ENCODE assay signal across 23 cellular contexts in the genomic region with DNA sequence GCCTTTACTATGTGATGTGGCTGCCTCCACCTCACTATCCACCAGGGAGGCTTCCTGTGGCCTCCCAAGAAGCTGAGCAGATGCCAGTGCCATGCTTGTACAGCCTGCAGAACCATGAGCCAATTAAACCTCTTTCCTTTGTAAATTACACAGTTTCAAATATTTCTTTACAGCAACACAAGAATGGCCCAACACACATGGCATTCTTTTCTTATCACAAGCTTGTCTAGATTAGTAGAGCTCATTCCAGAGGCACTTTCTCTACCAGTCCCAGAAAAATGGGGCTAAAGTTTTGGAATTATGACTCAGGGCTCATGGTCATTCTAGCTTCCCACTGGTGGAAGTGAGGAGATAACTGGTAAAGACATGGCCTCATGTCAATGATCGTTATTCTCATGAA.
A peak's percentile ranks its signal among the peaks of the same experiment; 100 is the strongest.
DNase-seq lines count a peak whose midpoint lies in the region; ATAC-seq, FAIRE-seq and TF ChIP-seq lines count a peak whose summit lies in the region.
"Had no signal": no experiment of that assay in that cellular context is flagged by ENCODE, and none has a peak within 500 bp of the region (broad histone marks: within the 10 kb centered on the region; RNA-seq: fewer than 3 reads in every experiment).

No MANE protein-coding gene starts in this region.

- H3K4me3 ChIP-seq in Caco-2 (ENCODE audit: low read depth, low read length) (no peak overlapping the region), astrocyte (ENCODE audit: insufficient read depth, low read depth, low read length) (no peak overlapping the region), fibroblast of the aortic adventitia (ENCODE audit: low read depth, low read length) (no peak overlapping the region), right cardiac atrium (ENCODE audit: low read length) (no peak overlapping the region)
- H3K4me3 ChIP-seq: BLaER1, GM23248 had no signal

- DNase-seq in Caco-2 (no peak), astrocyte (ENCODE audit: low read depth) (peak; percentile 45), fibroblast of the aortic adventitia (ENCODE audit: low read depth) (peak; percentile 65), progenitor cell of endocrine pancreas (ENCODE audit: low spot score, unreplicated experiment) (no peak), right cardiac atrium (no peak), DMS153 treated with DMSO at 0.1 percent for 48 hours (lab: John Stamatoyannopoulos, UW; ENCODE audit: unreplicated experiment) (no peak), NCI-H2171 (lab: John Stamatoyannopoulos, UW) (no peak)
- DNase-seq: Calu3; CD4-positive, CD25-positive, alpha-beta regulatory T cell; CD8-positive, alpha-beta T cell; DND-41; GM23248; H7 had no signal

- H2AFZ ChIP-seq in astrocyte (ENCODE audit: low read depth, low read length) = no peak overlapping the region
- H2AFZ ChIP-seq: GM23248 had no signal

- WGBS in right cardiac atrium = 89% methylated on average over 1 of the region's 1 CpG

- H3K4me2 ChIP-seq in astrocyte (ENCODE audit: low read length) = no peak overlapping the region
- H3K4me2 ChIP-seq: BLaER1 had no signal

- H3K27ac ChIP-seq in astrocyte (ENCODE audit: low read depth, low read length) (no peak overlapping the region), right cardiac atrium (ENCODE audit: low read length) (no peak overlapping the region)
- H3K27ac ChIP-seq: 22Rv1, BLaER1, C4-2B, GM23248 had no signal

- H3K36me3 Mint-ChIP-seq in Caco-2 (ENCODE audit: insufficient read depth, unreplicated experiment) (peaks cover 2% of the 10 kb centered on the region), astrocyte (ENCODE audit: low read depth, unreplicated experiment) (no peaks in the 10 kb centered on the region), progenitor cell of endocrine pancreas (ENCODE audit: insufficient read depth) (peaks cover 2% of the 10 kb centered on the region)
- H3K36me3 Mint-ChIP-seq: CD4-positive, CD25-positive, alpha-beta regulatory T cell; CD8-positive, alpha-beta T cell had no signal

- H3K27me3 Mint-ChIP-seq in Caco-2 (ENCODE audit: insufficient read depth, unreplicated experiment) (no peaks in the 10 kb centered on the region), astrocyte (ENCODE audit: low read depth, unreplicated experiment) (no peaks in the 10 kb centered on the region), progenitor cell of endocrine pancreas (no peaks in the 10 kb centered on the region)
- H3K27me3 Mint-ChIP-seq: CD4-positive, CD25-positive, alpha-beta regulatory T cell had no signal

- ATAC-seq in GM21723 (IDR thresholded peaks at IDR 0.05; ENCODE audit: unreplicated experiment) (no peak), right cardiac atrium (no peak)
- ATAC-seq: CD8-positive, alpha-beta T cell; HCT116 had no signal

- H3K27ac Mint-ChIP-seq in Caco-2 (ENCODE audit: unreplicated experiment) (peak overlapping the region; percentile 53), astrocyte (ENCODE audit: unreplicated experiment) (no peak overlapping the region), progenitor cell of endocrine pancreas (peak overlapping the region; percentile 14)
- H3K27ac Mint-ChIP-seq: B cell; CD4-positive, CD25-positive, alpha-beta regulatory T cell; CD8-positive, alpha-beta T cell had no signal

- CTCF ChIA-PET in Caco-2 (lab: Charles Lee) = no interaction called here

- no peak overlapping the region for H3K9ac ChIP-seq in astrocyte (ENCODE audit: low read length)
- H3K9ac ChIP-seq: BLaER1, GM23248 had no signal

- no TSS peak for BruUV-seq in Caco-2 (replicated peaks; lab: Mats Ljungman, UMichigan)

- H3K4me3 Mint-ChIP-seq in Caco-2 (ENCODE audit: unreplicated experiment) (no peak overlapping the region), astrocyte (ENCODE audit: unreplicated experiment) (no peak overlapping the region), progenitor cell of endocrine pancreas (ENCODE audit: low read depth) (no peak overlapping the region)
- H3K4me3 Mint-ChIP-seq: B cell; CD4-positive, CD25-positive, alpha-beta regulatory T cell; CD8-positive, alpha-beta T cell had no signal

- no peak for FAIRE-seq in astrocyte (lab: Jason Lieb, UNC)
- FAIRE-seq: A204.1, G401.6, GM12892, H1 had no signal

- H3K4me1 ChIP-seq in Caco-2 (no peaks in the 10 kb centered on the region), astrocyte (ENCODE audit: insufficient read depth, low read length) (no peaks in the 10 kb centered on the region), right cardiac atrium (ENCODE audit: control insufficient read depth, insufficient read depth, low read length) (no peaks in the 10 kb centered on the region)
- H3K4me1 ChIP-seq: BLaER1 had no signal

- no peaks in the 10 kb centered on the region for H3K9me3 ChIP-seq in Caco-2
- H3K9me3 ChIP-seq in astrocyte (ENCODE audit: insufficient read depth, low read depth, low read length) = no peaks in the 10 kb centered on the region
- H3K9me3 ChIP-seq in right cardiac atrium (ENCODE audit: control insufficient read depth, low read length) = no peaks in the 10 kb centered on the region
- H3K9me3 ChIP-seq: BLaER1 had no signal

- intact Hi-C loops in Caco-2 (cut with micrococcal nuclease; ENCODE audit: unreplicated experiment) (no loop called here), right cardiac atrium (cut with DNase I) (no loop called here)

- TF ChIP-seq CTCF in Caco-2 (IDR thresholded peaks at IDR 0.05; ENCODE audit: insufficient read depth in 1 of 2, low read depth in 1 of 2, low read length in 1 of 2, severe bottlenecking in 1 of 2, unreplicated experiment in 1 of 2) = no peak
- no peak for TF ChIP-seq CTCF in astrocyte (IDR thresholded peaks at IDR 0.05; ENCODE audit: insufficient read depth, low read depth, low read length)
- no peak for TF ChIP-seq CTCF in fibroblast of the aortic adventitia (IDR thresholded peaks at IDR 0.05; ENCODE audit: insufficient read depth, low read length)
- no peak for TF ChIP-seq CTCF in progenitor cell of endocrine pancreas (IDR thresholded peaks at IDR 0.05; ENCODE audit: unreplicated experiment)

- H3K27me3 ChIP-seq in Caco-2 (replicated peaks; ENCODE audit: control insufficient read depth, insufficient read depth, low read length) (no peaks in the 10 kb centered on the region), astrocyte (ENCODE audit: insufficient read depth, low read length) (no peaks in the 10 kb centered on the region), right cardiac atrium (ENCODE audit: control insufficient read depth, insufficient read depth) (no peaks in the 10 kb centered on the region)
- H3K27me3 ChIP-seq: BLaER1 had no signal

- H3K79me2 ChIP-seq in astrocyte (ENCODE audit: insufficient read depth, low read length) = no peaks in the 10 kb centered on the region

- H3K4me1 Mint-ChIP-seq in Caco-2 (ENCODE audit: low read depth, unreplicated experiment) = no peaks in the 10 kb centered on the region
- no peaks in the 10 kb centered on the region for H3K4me1 Mint-ChIP-seq in astrocyte (ENCODE audit: low read depth, unreplicated experiment)
- H3K4me1 Mint-ChIP-seq in progenitor cell of endocrine pancreas (ENCODE audit: low read depth) = peaks cover 6% of the 10 kb centered on the region
- H3K4me1 Mint-ChIP-seq: B cell; CD4-positive, CD25-positive, alpha-beta regulatory T cell had no signal

- H3K9me3 Mint-ChIP-seq in Caco-2 (ENCODE audit: unreplicated experiment) = no peaks in the 10 kb centered on the region
- H3K9me3 Mint-ChIP-seq in astrocyte (ENCODE audit: unreplicated experiment) = no peaks in the 10 kb centered on the region
- H3K9me3 Mint-ChIP-seq in progenitor cell of endocrine pancreas (ENCODE audit: low read depth) = peaks cover 4% of the 10 kb centered on the region
- H3K9me3 Mint-ChIP-seq: CD8-positive, alpha-beta T cell had no signal

- no peaks in the 10 kb centered on the region for H3K36me3 ChIP-seq in Caco-2 (ENCODE audit: control insufficient read depth, insufficient read depth, low read length)
- no peaks in the 10 kb centered on the region for H3K36me3 ChIP-seq in astrocyte (ENCODE audit: insufficient read depth, low read length)
- H3K36me3 ChIP-seq: BLaER1 had no signal

- H4K20me1 ChIP-seq in astrocyte (ENCODE audit: insufficient read depth, low read length) = no peaks in the 10 kb centered on the region
- H4K20me1 ChIP-seq: BLaER1 had no signal

- POLR2A ChIA-PET in Caco-2 (lab: Charles Lee) = interaction anchor here (0.6 kb wide), 1 partner anchor 701 kb away, joined by 3 read pairs; no protein-coding TSS in a partner anchor

Comparison
In these comparisons a context has a peak if more than half of its experiments do, and no peak if none do; other contexts are left out.
1. DNase-seq: peak in astrocyte (single experiment) and fibroblast of the aortic adventitia (single experiment); none in Caco-2 (0 of 2), progenitor cell of endocrine pancreas (single experiment), right cardiac atrium (0 of 3), DMS153 treated with DMSO at 0.1 percent for 48 hours (single experiment) and NCI-H2171 (single experiment).